Comparison of ENCODE assay signal across 8 cellular contexts in genomic region chr16:57639172-57639571, GRCh38. TPM values are rescaled to one million over a fixed set of nuclear protein-coding genes. Genes with fewer than 3 reads are reported as not detected.
A peak's percentile ranks its signal among the peaks of the same experiment; 100 is the strongest.
DNase-seq lines count a peak whose midpoint lies in the region; ATAC-seq and TF ChIP-seq lines count a peak whose summit lies in the region.

No MANE protein-coding gene starts in this region.

- H3K27me3 ChIP-seq in MG63 = no peaks in the 10 kb centered on the region

- no peak overlapping the region for H3K4me3 Mint-ChIP-seq in mesothelial cell of epicardium

- peaks cover 22% of the 10 kb centered on the region for H3K4me1 Mint-ChIP-seq in mesothelial cell of epicardium

- no peaks in the 10 kb centered on the region for H3K36me3 ChIP-seq in MG63

- H3K27me3 Mint-ChIP-seq in mesothelial cell of epicardium (ENCODE audit: low read depth) = no peaks in the 10 kb centered on the region

- H3K9me3 Mint-ChIP-seq in mesothelial cell of epicardium = no peaks in the 10 kb centered on the region

- ATAC-seq in GM18909 (IDR thresholded peaks at IDR 0.05; ENCODE audit: poor library complexity, unreplicated experiment) = no peak

- no peak overlapping the region for H3K27ac Mint-ChIP-seq in mesothelial cell of epicardium

- DNase-seq in C1 segment of cervical spinal cord (lab: John Stamatoyannopoulos, UW) (peak in 12 of 14 donors; percentile 17 to 87 (median 72)), NCI-H1436 (lab: John Stamatoyannopoulos, UW) (peak; percentile 90), cerebellar cortex (ENCODE audit: low spot score) (peak; percentile 29), mesothelial cell of epicardium (ENCODE audit: low spot score in 2 of 2, unreplicated experiment in 2 of 2) (peak; percentile 44 to 64), SW480 (ENCODE audit: low spot score) (no peak), MG63 (no peak)
- DNase-seq in stimulated activated CD4-positive, alpha-beta T cell treated with anti-CD3 and anti-CD28 coated beads, Interleukin-2, amount 100 ng/mL, for 24 hours = no peak

- no peak overlapping the region for H3K4me3 ChIP-seq in MG63

- no peak for TF ChIP-seq CTCF in mesothelial cell of epicardium (IDR thresholded peaks at IDR 0.05; ENCODE audit: unreplicated experiment)

- H3K9me3 ChIP-seq in MG63 = no peaks in the 10 kb centered on the region

- H3K36me3 Mint-ChIP-seq in mesothelial cell of epicardium = no peaks in the 10 kb centered on the region

RNA-seq across cellular contexts. Expression of gene ADGRG1, which starts 10.7 kb away (rescaled TPM):
- total RNA-seq in mesothelial cell of epicardium = 65.8 to 67.1 TPM (median 66.9 TPM) in 3 replicates
- total RNA-seq in MG63 (2014; rRNA removed; shearing (Covaris generic); ENCODE audit: low replicate concordance) = 1.4 and 1.6 TPM in 2 replicates

RNA-seq across cellular contexts. Expression of gene ADGRG3, which starts 28.9 kb away (rescaled TPM):
- 0.38 TPM in 1 of 3 replicates, not detected in the others for total RNA-seq in mesothelial cell of epicardium
- total RNA-seq in MG63 (2014; rRNA removed; shearing (Covaris generic); ENCODE audit: low replicate concordance) = not detected in 2 replicates

RNA-seq across cellular contexts. Expression of gene DRC7, which starts 55.4 kb away (rescaled TPM):
- 0.43 to 0.47 TPM in 2 of 3 replicates, not detected in the other for total RNA-seq in mesothelial cell of epicardium
- total RNA-seq in MG63 (2014; rRNA removed; shearing (Covaris generic); ENCODE audit: low replicate concordance) = not detected in 2 replicates

Comparison
In these comparisons a context has a peak if more than half of its experiments do, and no peak if none do; other contexts are left out.
1. DNase-seq: peak in C1 segment of cervical spinal cord (12 of 14), NCI-H1436 (single experiment), cerebellar cortex (single experiment) and mesothelial cell of epicardium (2 of 2); none in stimulated activated CD4-positive, alpha-beta T cell treated with anti-CD3 and anti-CD28 coated beads, Interleukin-2, amount 100 ng/mL, for 24 hours (0 of 2), SW480 (single experiment) and MG63 (single experiment).
2. RNA of gene ADGRG1, which starts 10.7 kb away (total RNA-seq): 65.8 to 67.1 TPM in mesothelial cell of epicardium; 1.4 to 1.6 TPM in MG63; every median in the first group is over 10 times any median in the second.